Comparison of ENCODE assay signal across 16 cellular contexts in the genomic region with DNA sequence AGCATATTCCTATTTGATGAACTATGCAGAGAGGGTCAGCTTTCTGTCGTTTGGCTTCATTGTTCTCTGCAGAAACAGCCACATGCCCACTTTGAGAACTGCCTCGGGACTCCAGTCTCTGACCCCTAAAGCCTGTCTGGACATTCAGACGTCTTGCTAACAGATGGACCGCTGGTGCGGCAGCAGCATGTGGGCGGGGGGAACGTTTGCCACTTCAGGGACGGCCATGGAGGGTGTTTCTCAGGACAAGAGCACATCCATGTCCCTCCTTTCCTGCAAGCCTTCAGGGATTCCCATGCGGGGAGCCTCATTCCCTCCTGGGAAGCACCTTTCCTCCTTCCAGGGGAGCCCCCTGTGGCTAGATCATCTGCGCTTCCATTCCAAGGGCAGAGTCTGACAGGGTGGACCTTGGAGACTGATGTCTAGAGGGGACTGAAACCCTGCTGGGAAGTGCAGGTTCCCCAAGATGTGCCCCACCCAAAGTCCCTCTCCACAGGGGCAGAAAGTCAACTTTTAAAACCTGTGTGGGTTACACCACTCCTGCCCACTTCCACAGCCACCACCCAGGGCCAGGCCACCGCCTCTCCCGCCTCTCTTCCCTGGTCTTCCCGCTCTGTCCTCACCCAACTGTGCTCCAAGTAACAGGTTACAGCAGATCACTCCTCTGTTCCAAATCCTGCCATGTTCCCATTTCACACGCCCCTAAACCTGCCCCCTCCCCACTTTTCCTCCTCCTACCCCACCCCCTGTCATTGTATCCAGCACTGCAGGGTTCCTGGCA.
A peak's percentile ranks its signal among the peaks of the same experiment; 100 is the strongest.
DNase-seq lines count a peak whose midpoint lies in the region; ATAC-seq, FAIRE-seq and TF ChIP-seq lines count a peak whose summit lies in the region.
"Had no signal": no experiment of that assay in that cellular context is flagged by ENCODE, and none has a peak within 500 bp of the region (broad histone marks: within the 10 kb centered on the region; RNA-seq: fewer than 3 reads in every experiment).

No MANE protein-coding gene starts in this region.

- H3K27me3 ChIP-seq in endodermal cell (ENCODE audit: control insufficient read depth, insufficient read depth, low read length, poor library complexity, severe bottlenecking) (no peaks in the 10 kb centered on the region), osteoblast (ENCODE audit: insufficient read depth, low read length) (peaks cover 3% of the 10 kb centered on the region), spleen (replicated peaks in 1 of 7) (peaks cover 0 to 9% (median 0%) of the 10 kb centered on the region in 7 donors), hepatocyte (no peaks in the 10 kb centered on the region)
- H3K27me3 ChIP-seq: BE2C had no signal

- H3K4me1 ChIP-seq in endodermal cell (ENCODE audit: control insufficient read depth, insufficient read depth, low read length) (peaks cover 11% of the 10 kb centered on the region), osteoblast (ENCODE audit: insufficient read depth, low read length) (no peaks in the 10 kb centered on the region), spleen (no peaks in the 10 kb centered on the region), hepatocyte (ENCODE audit: insufficient read depth) (no peaks in the 10 kb centered on the region)
- H3K4me1 ChIP-seq: BE2C had no signal

- H3K4me1 Mint-ChIP-seq in endodermal cell: peaks cover 17% of the 10 kb centered on the region
- H3K4me1 Mint-ChIP-seq: CD4-positive, alpha-beta memory T cell had no signal

- no peak for TF ChIP-seq CTCF in endodermal cell (conservative IDR thresholded peaks at IDR 0.05)
- no peak for TF ChIP-seq CTCF in osteoblast (IDR thresholded peaks at IDR 0.05; ENCODE audit: extremely low read depth, low read depth, low read length)
- TF ChIP-seq CTCF in spleen (IDR thresholded peaks at IDR 0.05 in 8 of 11, conservative IDR thresholded peaks at IDR 0.05 in 3 of 11): no peak
- no peak for TF ChIP-seq CTCF in hepatocyte (IDR thresholded peaks at IDR 0.05; ENCODE audit: poor library complexity)

- H3K4me2 ChIP-seq in osteoblast (ENCODE audit: insufficient read depth, low read length) (no peak overlapping the region), hepatocyte (no peak overlapping the region)
- H3K4me2 ChIP-seq: A549 had no signal

- no peak overlapping the region for H3K4me3 Mint-ChIP-seq in endodermal cell
- H3K4me3 Mint-ChIP-seq: CD4-positive, alpha-beta memory T cell had no signal

- no peaks in the 10 kb centered on the region for H3K36me3 Mint-ChIP-seq in endodermal cell (ENCODE audit: low read depth)
- H3K36me3 Mint-ChIP-seq: CD4-positive, alpha-beta memory T cell had no signal

- H4K20me1 ChIP-seq in osteoblast (ENCODE audit: insufficient read depth, low read length) (no peaks in the 10 kb centered on the region), hepatocyte (ENCODE audit: insufficient read depth, poor library complexity, severe bottlenecking) (no peaks in the 10 kb centered on the region)

- H3K36me3 ChIP-seq in endodermal cell (ENCODE audit: control insufficient read depth, insufficient read depth, low read length): no peaks in the 10 kb centered on the region
- H3K36me3 ChIP-seq in osteoblast (ENCODE audit: insufficient read depth, low read length): no peaks in the 10 kb centered on the region
- H3K36me3 ChIP-seq in spleen: no peaks in the 10 kb centered on the region
- no peaks in the 10 kb centered on the region for H3K36me3 ChIP-seq in hepatocyte (replicated peaks; ENCODE audit: insufficient read depth, low read depth)
- H3K36me3 ChIP-seq: BE2C had no signal

- TF ChIP-seq POLR2A in spleen (IDR thresholded peaks at IDR 0.05): no peak

- peak overlapping the region; percentile 58 for H3K27ac ChIP-seq in endodermal cell (ENCODE audit: low read depth, low read length)
- no peak overlapping the region for H3K27ac ChIP-seq in osteoblast (ENCODE audit: low read depth, low read length)
- no peak overlapping the region for H3K27ac ChIP-seq in spleen
- no peak overlapping the region for H3K27ac ChIP-seq in hepatocyte
- H3K27ac ChIP-seq: C4-2B, GM23248 had no signal

- peak; percentile 87 for FAIRE-seq in HTR-8/SVneo (lab: Jason Lieb, UNC)
- FAIRE-seq: A549, GM12878, GM18507, H54 had no signal

- no peak overlapping the region for H3K9ac ChIP-seq in endodermal cell (ENCODE audit: extremely low read depth, low read length, poor library complexity, severe bottlenecking)
- H3K9ac ChIP-seq: GM23248 had no signal

- ATAC-seq in HG02623 (IDR thresholded peaks at IDR 0.05; ENCODE audit: unreplicated experiment) (no peak), HG03432 (IDR thresholded peaks at IDR 0.05; ENCODE audit: unreplicated experiment) (no peak)
- ATAC-seq: A549, GM12878 had no signal

- no peak overlapping the region for H3K4me3 ChIP-seq in endodermal cell (ENCODE audit: low read length)
- H3K4me3 ChIP-seq in osteoblast (ENCODE audit: insufficient read depth, low read length): no peak overlapping the region
- H3K4me3 ChIP-seq in spleen: no peak overlapping the region
- H3K4me3 ChIP-seq in hepatocyte: no peak overlapping the region
- H3K4me3 ChIP-seq: A549, GM12878, GM23248 had no signal

- H2AFZ ChIP-seq in osteoblast (ENCODE audit: low read length): no peak overlapping the region
- no peak overlapping the region for H2AFZ ChIP-seq in hepatocyte
- H2AFZ ChIP-seq: GM23248 had no signal

- DNase-seq in HTR-8/SVneo (ENCODE audit: insufficient read length, low spot score) (no peak), endodermal cell (no peak), osteoblast (ENCODE audit: insufficient read length, low spot score, missing footprints) (peak; percentile 86), spleen (peak; percentile 55), hepatocyte (ENCODE audit: low spot score) (no peak)
- DNase-seq: BE2C; CD4-positive, alpha-beta memory T cell; DMS79; GM23248 had no signal

- H3K9me3 Mint-ChIP-seq in endodermal cell: no peaks in the 10 kb centered on the region
- H3K9me3 Mint-ChIP-seq: CD4-positive, alpha-beta memory T cell had no signal

- no peaks in the 10 kb centered on the region for H3K9me3 ChIP-seq in endodermal cell (ENCODE audit: control insufficient read depth, low read length)
- H3K9me3 ChIP-seq in osteoblast (ENCODE audit: low read depth, low read length): no peaks in the 10 kb centered on the region
- no peaks in the 10 kb centered on the region for H3K9me3 ChIP-seq in spleen
- no peaks in the 10 kb centered on the region for H3K9me3 ChIP-seq in hepatocyte (ENCODE audit: low read depth)
- H3K9me3 ChIP-seq: A549, BE2C had no signal

- 64 to 82% methylated on average over 9 to 14 of the region's 14 CpGs for WGBS in endodermal cell (ENCODE audit: insufficient coverage in 1 of 2, insufficient read length in 1 of 2), 2 experiments
- WGBS in spleen, 5 donors: 72 to 86% (median 81%) methylated on average over 12 to 14 of the region's 14 CpGs
- 61% methylated on average over 10 of the region's 14 CpGs for WGBS in hepatocyte (ENCODE audit: low lambda C conversion rate, missing lambda C conversion rate)

- intact Hi-C loops in spleen (cut with DNase I; ENCODE audit: low total_unique reads): no loop called here

- H3K79me2 ChIP-seq in osteoblast (ENCODE audit: insufficient read depth, low read length) (no peaks in the 10 kb centered on the region), hepatocyte (no peaks in the 10 kb centered on the region)

- H3K27ac Mint-ChIP-seq in endodermal cell: no peak overlapping the region
- H3K27ac Mint-ChIP-seq: CD4-positive, alpha-beta memory T cell had no signal

- H3K9me2 ChIP-seq in hepatocyte (replicated peaks; ENCODE audit: insufficient read depth): no peaks in the 10 kb centered on the region

- no peaks in the 10 kb centered on the region for H3K27me3 Mint-ChIP-seq in endodermal cell (ENCODE audit: insufficient read depth)

Comparison
In these comparisons a context has a peak if more than half of its experiments do, and no peak if none do; other contexts are left out.
1. DNase-seq: peak in osteoblast (single experiment) and spleen (single experiment); none in HTR-8/SVneo (single experiment), endodermal cell (single experiment) and hepatocyte (single experiment).